In the genomic region with DNA sequence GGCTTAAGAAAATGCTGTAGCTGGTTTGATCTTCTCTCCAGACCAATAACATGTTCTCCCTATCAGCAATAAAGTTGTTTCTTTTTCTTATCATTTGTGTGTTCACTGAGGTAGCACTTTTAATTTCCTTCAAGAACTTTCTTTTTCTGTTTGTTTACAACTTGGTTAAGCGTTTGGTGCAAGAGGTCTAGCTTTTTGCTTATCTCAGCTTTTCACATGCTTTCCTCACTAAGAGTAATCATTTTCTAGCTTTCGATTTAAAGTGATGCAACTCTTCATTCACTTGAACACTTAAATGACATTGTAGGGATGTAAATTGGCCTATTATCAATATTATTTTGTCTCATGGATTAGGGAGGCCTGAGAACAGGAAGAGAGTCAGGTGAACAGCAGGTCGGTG, we compare ENCODE assay signal across 34 cellular contexts.
"Had no signal": no experiment of that assay in that cellular context is flagged by ENCODE, and none has a peak within 500 bp of the region (broad histone marks: within the 10 kb centered on the region; RNA-seq: fewer than 3 reads in every experiment).

No MANE protein-coding gene starts in this region.

- H3K27me3 Mint-ChIP-seq: activated CD4-positive, alpha-beta T cell treated with anti-CD3 and anti-CD28 coated beads, Interleukin-2, amount 10 ng/mL, durations not matched to agents 24 days and 14 days; activated CD8-positive, alpha-beta T cell treated with anti-CD3 and anti-CD28 coated beads for 36 hours; activated T-helper 17 cell treated with anti-CD3 and anti-CD28 coated beads, Interleukin-2, amount 50 U/mL, for 72 hours had no signal

- H3K9me3 ChIP-seq: ascending aorta, breast epithelium, SJSA1, SK-N-SH had no signal

- H3K4me1 ChIP-seq: ascending aorta, breast epithelium, SJSA1 had no signal

- H3K4me3 ChIP-seq: ascending aorta, breast epithelium, SJSA1 had no signal

- H3K27ac Mint-ChIP-seq: activated CD4-positive, alpha-beta T cell treated with anti-CD3 and anti-CD28 coated beads, Interleukin-2, amount 10 ng/mL, durations not matched to agents 24 days and 14 days; activated CD8-positive, alpha-beta T cell treated with anti-CD3 and anti-CD28 coated beads for 36 hours; activated naive CD8-positive, alpha-beta T cell treated with anti-CD3 and anti-CD28 coated beads for 36 hours; activated T-cell treated with anti-CD3 and anti-CD28 coated beads, Interleukin-2, amount 50 U/mL, for 72 hours; activated T-helper 17 cell treated with anti-CD3 and anti-CD28 coated beads, Interleukin-2, amount 50 U/mL, for 72 hours; T-helper 1 cell treated with Interleukin-12 subunit alpha and Interleukin-12 subunit beta and Interleukin-4 antibody, amounts not matched to agents 30 μg/mL and 1 μg/mL, for 36 hours; T-helper 2 cell treated with Interferon-gamma antibody and Interleukin-4, amounts not matched to agents 5 μg/mL and 100 μg/mL, for 36 hours had no signal

- H3K4me2 ChIP-seq: SK-N-SH had no signal

- H3K9ac ChIP-seq: SK-N-SH had no signal

- H3K4me1 Mint-ChIP-seq: activated CD4-positive, alpha-beta T cell treated with anti-CD3 and anti-CD28 coated beads, Interleukin-2, amount 10 ng/mL, durations not matched to agents 24 days and 14 days; activated naive CD8-positive, alpha-beta T cell treated with anti-CD3 and anti-CD28 coated beads for 36 hours; activated T-helper 17 cell treated with anti-CD3 and anti-CD28 coated beads, Interleukin-2, amount 50 U/mL, for 72 hours had no signal

- H3K27me3 ChIP-seq: ascending aorta, breast epithelium, SJSA1 had no signal

- H3K36me3 ChIP-seq: ascending aorta, breast epithelium, SJSA1 had no signal

- H3K36me3 Mint-ChIP-seq: activated naive CD8-positive, alpha-beta T cell treated with anti-CD3 and anti-CD28 coated beads for 36 hours had no signal

- H3K4me3 Mint-ChIP-seq: activated CD4-positive, alpha-beta T cell treated with anti-CD3 and anti-CD28 coated beads, Interleukin-2, amount 10 ng/mL, durations not matched to agents 24 days and 14 days; activated CD8-positive, alpha-beta T cell treated with anti-CD3 and anti-CD28 coated beads for 36 hours; activated naive CD8-positive, alpha-beta T cell treated with anti-CD3 and anti-CD28 coated beads for 36 hours; activated T-cell treated with anti-CD3 and anti-CD28 coated beads, Interleukin-2, amount 50 U/mL, for 72 hours; activated T-helper 17 cell treated with anti-CD3 and anti-CD28 coated beads, Interleukin-2, amount 50 U/mL, for 72 hours; T-helper 1 cell treated with Interleukin-12 subunit alpha and Interleukin-12 subunit beta and Interleukin-4 antibody, amounts not matched to agents 30 μg/mL and 1 μg/mL, for 36 hours; T-helper 2 cell treated with Interferon-gamma antibody and Interleukin-4, amounts not matched to agents 5 μg/mL and 100 μg/mL, for 36 hours had no signal

- H3K9me3 Mint-ChIP-seq: activated CD4-positive, alpha-beta T cell treated with anti-CD3 and anti-CD28 coated beads, Interleukin-2, amount 10 ng/mL, durations not matched to agents 24 days and 14 days; activated CD8-positive, alpha-beta T cell treated with anti-CD3 and anti-CD28 coated beads for 36 hours; activated naive CD8-positive, alpha-beta T cell treated with anti-CD3 and anti-CD28 coated beads for 36 hours had no signal

- ATAC-seq: activated CD8-positive, alpha-beta T cell treated with anti-CD3 and anti-CD28 coated beads for 36 hours; activated T-cell treated with anti-CD3 and anti-CD28 coated beads, Interleukin-2, amount 50 U/mL, for 72 hours; activated T-helper 17 cell treated with anti-CD3 and anti-CD28 coated beads, Interleukin-2, amount 50 U/mL, for 72 hours; Panc1 had no signal

- DNase-seq: activated CD4-positive, alpha-beta T cell treated with anti-CD3 and anti-CD28 coated beads, Interleukin-2, amount 10 ng/mL, durations not matched to agents 24 days and 14 days; activated CD4-positive, alpha-beta T cell treated with anti-CD3 and anti-CD28 coated beads, Interleukin-2, amount 50 U/mL, for 4 hours; activated CD8-positive, alpha-beta T cell treated with anti-CD3 and anti-CD28 coated beads for 36 hours; activated effector memory CD4-positive, alpha-beta T cell treated with anti-CD3 and anti-CD28 coated beads, Interleukin-2, amount 50 U/mL, for 16 hours; activated naive CD4-positive, alpha-beta T cell; activated naive CD4-positive, alpha-beta T cell treated with anti-CD3 and anti-CD28 coated beads, Interleukin-2, amount 50 U/mL, for 16 hours; activated naive CD8-positive, alpha-beta T cell treated with anti-CD3 and anti-CD28 coated beads for 36 hours; activated T-cell treated with anti-CD3 and anti-CD28 coated beads, Interleukin-2, amount 50 U/mL, for 1 hour; activated T-cell treated with anti-CD3 and anti-CD28 coated beads, Interleukin-2, amount 50 U/mL, for 72 hours; amygdala; caudate nucleus; Karpas-422; KBM-7; NCI-H1048; NCI-H1105 treated with DMSO at 0.1 percent for 48 hours; NCI-H1436; NCI-H1694; NCI-H1930; NCI-H2081 treated with DMSO at 0.1 percent for 48 hours; NCI-H226; NCI-H446 treated with DMSO at 0.1 percent for 48 hours; NCI-H524; NCI-H69; NCI-H82; NK-92 treated with Interleukin-12 subunit alpha and Interleukin-12 subunit beta, amount 100 ng/mL, for 24 hours; SHP77; SK-N-SH had no signal

- H3K27ac ChIP-seq: ascending aorta, breast epithelium, SJSA1 had no signal
